Comparison of ENCODE assay signal across 1 cellular context in the genomic region with DNA sequence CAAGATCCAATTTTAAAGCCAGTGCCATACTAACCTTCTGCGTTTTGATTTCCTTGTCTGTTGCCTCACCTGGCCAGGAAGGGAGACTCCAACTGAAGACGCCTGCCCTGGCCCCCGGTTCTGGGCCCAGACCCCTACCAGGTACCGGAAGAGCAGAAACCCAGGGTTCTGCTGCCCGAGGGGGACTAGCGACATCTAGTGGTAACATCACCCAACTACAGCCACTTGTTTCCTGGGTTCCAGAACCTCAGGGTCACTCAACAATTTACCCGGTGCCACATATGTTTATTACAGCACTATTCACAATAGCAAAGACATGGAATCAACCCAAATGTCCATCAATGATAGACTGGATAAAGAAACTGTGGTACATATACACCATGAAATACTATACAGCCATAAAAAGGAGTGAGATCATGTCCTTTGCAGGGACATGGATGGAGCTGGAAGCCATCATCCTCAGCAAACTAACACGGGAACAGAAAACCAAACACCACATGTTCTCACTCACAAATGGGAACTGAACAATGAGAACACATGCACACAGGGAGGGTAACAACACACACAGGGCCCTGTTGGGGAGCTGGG.
TF ChIP-seq lines count a peak whose summit lies in the region.

No MANE protein-coding gene starts in this region.

TF ChIP-seq in K562, 482 proteins besides CTCF, POLR2A, EP300 and RAD21 (continued from another document):
- peak; percentile 36; the same call in 1 of the 2 replicates for TF ChIP-seq RB1 (IDR thresholded peaks at IDR 0.05; ENCODE audit: low read depth)
